Comparison of ENCODE assay signal across 7 cellular contexts in the genomic region with DNA sequence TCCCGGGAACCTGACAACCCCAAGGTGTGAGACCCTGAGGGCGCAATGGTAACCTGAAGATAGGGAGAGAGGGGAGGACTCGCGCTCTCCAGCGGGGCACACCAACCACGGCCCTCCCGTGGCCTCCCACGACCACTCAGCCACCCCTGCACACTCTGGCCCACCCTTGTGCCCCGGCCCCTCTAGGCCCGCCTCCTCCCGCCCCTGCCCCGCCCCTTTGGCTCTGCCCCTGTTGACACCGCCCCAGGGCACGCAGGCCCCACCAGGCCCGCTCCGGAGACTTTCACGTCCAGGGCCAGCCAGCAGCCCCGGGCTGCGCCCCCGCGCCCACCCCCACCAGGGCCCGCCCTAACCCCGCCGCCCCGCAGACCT. TPM values are rescaled to one million over a fixed set of nuclear protein-coding genes. Genes with fewer than 3 reads are reported as not detected.
DNase-seq lines count a peak whose midpoint lies in the region; ATAC-seq and TF ChIP-seq lines count a peak whose summit lies in the region.
"Had no signal": no experiment of that assay in that cellular context is flagged by ENCODE, and none has a peak within 500 bp of the region (broad histone marks: within the 10 kb centered on the region; RNA-seq: fewer than 3 reads in every experiment).

No MANE protein-coding gene starts in this region.

- no peak for TF ChIP-seq CTCF in Calu3 (IDR thresholded peaks at IDR 0.05; ENCODE audit: unreplicated experiment)

- H3K4me3 Mint-ChIP-seq in activated naive CD8-positive, alpha-beta T cell treated with anti-CD3 and anti-CD28 coated beads for 36 hours, result peak overlapping the region; percentile 84
- peak overlapping the region; percentile 72 to 98 (median 95) for H3K4me3 Mint-ChIP-seq in naive thymus-derived CD8-positive, alpha-beta T cell
- H3K4me3 Mint-ChIP-seq in Calu3 (ENCODE audit: low read depth, unreplicated experiment), result no peak overlapping the region

- peak overlapping the region; percentile 51; the same call in 1 of the 2 replicates for H3K9ac ChIP-seq in ES-I3 (ENCODE audit: low read depth, low read length)

- ATAC-seq in naive thymus-derived CD8-positive, alpha-beta T cell, result no peak

- H3K36me3 Mint-ChIP-seq in activated naive CD8-positive, alpha-beta T cell treated with anti-CD3 and anti-CD28 coated beads for 36 hours, result peaks cover 16% of the 10 kb centered on the region
- H3K36me3 Mint-ChIP-seq in naive thymus-derived CD8-positive, alpha-beta T cell, result no peaks in the 10 kb centered on the region
- H3K36me3 Mint-ChIP-seq in Calu3 (ENCODE audit: insufficient read depth, unreplicated experiment), result no peaks in the 10 kb centered on the region

- CTCF ChIA-PET in Calu3 (lab: Charles Lee), result no interaction called here

- POLR2A ChIA-PET in naive thymus-derived CD8-positive, alpha-beta T cell (lab: Charles Lee), result interaction anchor here (0.6 to 3.7 kb wide), 18 partner anchors 8 to 529 kb away, joined by 3 to 37 read pairs (median 4); a partner anchor contains a TSS

- peaks cover 2% of the 10 kb centered on the region for H3K27me3 Mint-ChIP-seq in activated naive CD8-positive, alpha-beta T cell treated with anti-CD3 and anti-CD28 coated beads for 36 hours
- peaks cover 0 to 3% (median 0%) of the 10 kb centered on the region in 5 donors for H3K27me3 Mint-ChIP-seq in naive thymus-derived CD8-positive, alpha-beta T cell
- peaks cover 28% of the 10 kb centered on the region for H3K27me3 Mint-ChIP-seq in Calu3 (ENCODE audit: unreplicated experiment)

- no peaks in the 10 kb centered on the region for H3K9me3 ChIP-seq in ES-I3 (ENCODE audit: control insufficient read depth, insufficient read depth, low read length)

- no peaks in the 10 kb centered on the region for H3K9me3 Mint-ChIP-seq in activated naive CD8-positive, alpha-beta T cell treated with anti-CD3 and anti-CD28 coated beads for 36 hours
- H3K9me3 Mint-ChIP-seq in naive thymus-derived CD8-positive, alpha-beta T cell, result no peaks in the 10 kb centered on the region
- H3K9me3 Mint-ChIP-seq in Calu3 (ENCODE audit: low read depth, unreplicated experiment), result no peaks in the 10 kb centered on the region

- no TSS peak for BruUV-seq in Calu3 (replicated peaks; lab: Mats Ljungman, UMichigan)

- intact Hi-C loops in Calu3 (cut with micrococcal nuclease; ENCODE audit: unreplicated experiment), result no loop called here

- H3K4me1 ChIP-seq in ES-I3 (ENCODE audit: insufficient read depth, low read length), result peaks cover 16% of the 10 kb centered on the region

- H3K36me3 ChIP-seq in ES-I3 (ENCODE audit: insufficient read depth, low read length), result no peaks in the 10 kb centered on the region

- peaks cover 70% of the 10 kb centered on the region for H3K4me1 Mint-ChIP-seq in activated naive CD8-positive, alpha-beta T cell treated with anti-CD3 and anti-CD28 coated beads for 36 hours
- H3K4me1 Mint-ChIP-seq in naive thymus-derived CD8-positive, alpha-beta T cell, result peaks cover 47 to 92% (median 88%) of the 10 kb centered on the region in 4 donors
- H3K4me1 Mint-ChIP-seq in Calu3 (ENCODE audit: low read depth, unreplicated experiment), result peaks cover 20% of the 10 kb centered on the region

- peak overlapping the region; percentile 95 for H3K27ac Mint-ChIP-seq in activated naive CD8-positive, alpha-beta T cell treated with anti-CD3 and anti-CD28 coated beads for 36 hours
- peak overlapping the region in 9 of 10 donors; percentile 98 to 100 (median 100) for H3K27ac Mint-ChIP-seq in naive thymus-derived CD8-positive, alpha-beta T cell
- H3K27ac Mint-ChIP-seq in Calu3 (ENCODE audit: unreplicated experiment), result no peak overlapping the region

- no peak for DNase-seq in activated naive CD8-positive, alpha-beta T cell treated with anti-CD3 and anti-CD28 coated beads for 36 hours
- no peak for DNase-seq in naive thymus-derived CD8-positive, alpha-beta T cell
- DNase-seq in NCI-H2107 (lab: John Stamatoyannopoulos, UW) (no peak), Calu3 (no peak), AG20443 (ENCODE audit: low spot score) (no peak)
- DNase-seq: NCI-H226 had no signal

RNA-seq across cellular contexts. Expression of a gene that starts 11.0 kb away (rescaled TPM):
- 10 to 100 TPM; 12.3 TPM for total RNA-seq in activated naive CD8-positive, alpha-beta T cell treated with anti-CD3 and anti-CD28 coated beads for 36 hours
- total RNA-seq in naive thymus-derived CD8-positive, alpha-beta T cell, result 10 to 100 TPM; 34.6 to 42.2 TPM
- 10 to 100 TPM in 2 of 3 donors, 1 to 10 TPM in 1; 9.2 to 39.1 (median 24.7) TPM for polyA plus RNA-seq in naive thymus-derived CD8-positive, alpha-beta T cell
- 7.9 and 17.7 TPM in 2 replicates for total RNA-seq in Calu3 (2022)

RNA-seq across cellular contexts. Expression of a gene that starts 14.9 kb away (rescaled TPM):
- total RNA-seq in activated naive CD8-positive, alpha-beta T cell treated with anti-CD3 and anti-CD28 coated beads for 36 hours, result 10 to 100 TPM; 34.3 to 37.6 TPM
- 10 to 100 TPM; 71.3 to 74.7 TPM for total RNA-seq in naive thymus-derived CD8-positive, alpha-beta T cell
- polyA plus RNA-seq in naive thymus-derived CD8-positive, alpha-beta T cell, result 10 to 100 TPM; 17.1 to 18.4 (median 17.4) TPM
- total RNA-seq in Calu3 (2022), result 40.2 and 42.3 TPM in 2 replicates

RNA-seq across cellular contexts. Expression of a gene that starts 22.5 kb away (rescaled TPM):
- total RNA-seq in activated naive CD8-positive, alpha-beta T cell treated with anti-CD3 and anti-CD28 coated beads for 36 hours, result 1 to 10 TPM; 5.8 to 6.1 TPM
- total RNA-seq in naive thymus-derived CD8-positive, alpha-beta T cell, result 1 to 10 TPM; 1.7 to 1.8 TPM
- 1 to 10 TPM; 1.4 to 3.3 (median 2.0) TPM for polyA plus RNA-seq in naive thymus-derived CD8-positive, alpha-beta T cell
- total RNA-seq in Calu3 (2022), result 0.71 and 1.1 TPM in 2 replicates

RNA-seq across cellular contexts. Expression of a gene that starts 35.0 kb away (rescaled TPM):
- total RNA-seq in activated naive CD8-positive, alpha-beta T cell treated with anti-CD3 and anti-CD28 coated beads for 36 hours, result 1 to 10 TPM; 2.7 to 3.2 TPM
- total RNA-seq in naive thymus-derived CD8-positive, alpha-beta T cell, result 10 to 100 TPM; 13.5 TPM
- polyA plus RNA-seq in naive thymus-derived CD8-positive, alpha-beta T cell, result not detected
- 11.7 and 13.6 TPM in 2 replicates for total RNA-seq in Calu3 (2022)

RNA-seq across cellular contexts. Expression of a gene that starts 35.2 kb away (rescaled TPM):
- total RNA-seq in activated naive CD8-positive, alpha-beta T cell treated with anti-CD3 and anti-CD28 coated beads for 36 hours, result under 1 TPM; 0.22 to 0.45 TPM
- total RNA-seq in naive thymus-derived CD8-positive, alpha-beta T cell, result 1 to 10 TPM; 1.3 to 1.6 TPM
- polyA plus RNA-seq in naive thymus-derived CD8-positive, alpha-beta T cell, result 1 to 10 TPM in 2 of 3 donors, under 1 TPM in 1; 0.45 to 2.5 (median 1.5) TPM
- 0.45 and 0.66 TPM in 2 replicates for total RNA-seq in Calu3 (2022)
